Comparison of ENCODE assay signal across 19 cellular contexts in the genomic region with DNA sequence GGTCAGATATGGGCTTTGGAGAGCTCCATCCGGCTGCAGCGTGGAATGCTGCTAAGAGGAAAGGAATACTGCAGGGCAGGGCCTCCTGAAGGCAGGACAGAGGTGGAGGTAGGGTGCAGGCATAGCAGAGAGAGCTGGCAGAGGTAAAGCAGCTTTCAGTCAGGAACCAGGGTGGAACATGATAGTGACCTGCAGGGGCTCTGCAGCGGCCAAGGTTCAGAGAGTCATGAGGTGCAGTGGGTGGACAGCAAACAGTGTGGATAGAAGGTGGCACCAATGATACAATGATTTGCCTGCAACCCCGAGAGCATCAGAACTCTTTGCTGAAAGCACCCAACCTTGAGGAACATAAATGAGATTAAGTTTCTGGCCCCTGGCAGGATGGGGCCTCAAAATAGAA.
DNase-seq lines count a peak whose midpoint lies in the region; ATAC-seq and TF ChIP-seq lines count a peak whose summit lies in the region.
"Had no signal": no experiment of that assay in that cellular context is flagged by ENCODE, and none has a peak within 500 bp of the region (broad histone marks: within the 10 kb centered on the region; RNA-seq: fewer than 3 reads in every experiment).

No MANE protein-coding gene starts in this region.

- no peaks in the 10 kb centered on the region for H3K9me3 Mint-ChIP-seq in stimulated activated naive B cell treated with anti-CD40 and anti-IgM and Interleukin-4, amounts not matched to agents 10 μg/mL and 1 μg/mL and 100 μg/mL, for 72 hours
- H3K9me3 Mint-ChIP-seq: CD4-positive, alpha-beta memory T cell; GM23338; H9 had no signal

- intact Hi-C loops in right lobe of liver (cut with DNase I), result no loop called here

- peak overlapping the region; percentile 81 for H3K4me2 ChIP-seq in BLaER1
- H3K4me2 ChIP-seq: GM23338 had no signal

- H3K4me3 ChIP-seq in BLaER1 (peak overlapping the region; percentile 17; the same call in 1 of the 2 replicates), right lobe of liver (no peak overlapping the region)
- H3K4me3 ChIP-seq: GM12878, GM23338 had no signal

- H3K36me3 Mint-ChIP-seq in stimulated activated naive B cell treated with anti-CD40 and anti-IgM and Interleukin-4, amounts not matched to agents 10 μg/mL and 1 μg/mL and 100 μg/mL, for 72 hours, result no peaks in the 10 kb centered on the region
- H3K36me3 Mint-ChIP-seq: CD4-positive, alpha-beta memory T cell had no signal

- peaks cover 10 to 11% of the 10 kb centered on the region in 2 donors for H3K4me1 Mint-ChIP-seq in stimulated activated naive B cell treated with anti-CD40 and anti-IgM and Interleukin-4, amounts not matched to agents 10 μg/mL and 1 μg/mL and 100 μg/mL, for 72 hours
- H3K4me1 Mint-ChIP-seq: CD4-positive, alpha-beta memory T cell; GM23338 had no signal

- no peak for TF ChIP-seq CTCF in right lobe of liver (IDR thresholded peaks at IDR 0.05)

- H3K4me1 ChIP-seq in BLaER1 (peaks cover 100% of the 10 kb centered on the region), right lobe of liver (peaks cover 0 to 5% (median 0%) of the 10 kb centered on the region in 4 donors)

- H3K27me3 Mint-ChIP-seq in stimulated activated naive B cell treated with anti-CD40 and anti-IgM and Interleukin-4, amounts not matched to agents 10 μg/mL and 1 μg/mL and 100 μg/mL, for 72 hours, result no peaks in the 10 kb centered on the region

- no peak overlapping the region for H3K4me3 Mint-ChIP-seq in stimulated activated naive B cell treated with anti-CD40 and anti-IgM and Interleukin-4, amounts not matched to agents 10 μg/mL and 1 μg/mL and 100 μg/mL, for 72 hours
- H3K4me3 Mint-ChIP-seq: B cell; CD4-positive, alpha-beta memory T cell; GM23338; H9 had no signal

- DNase-seq in left lobe of liver (ENCODE audit: low spot score), result peak; percentile 58
- DNase-seq in right lobe of liver, result peak in 1 of 3 donors; percentile 54
- DNase-seq in stimulated activated naive B cell treated with anti-CD40 and anti-IgM and Interleukin-4, amounts not matched to agents 10 μg/mL and 1 μg/mL and 100 μg/mL, for 72 hours, result no peak
- no peak for DNase-seq in NCI-H226
- DNase-seq in midbrain (lab: John Stamatoyannopoulos, UW), result no peak
- DNase-seq: C1 segment of cervical spinal cord; Calu3; CD4-positive, alpha-beta memory T cell; COR-L47; DMS153; DND-41; H9 had no signal

- no peaks in the 10 kb centered on the region for H4K20me1 ChIP-seq in BLaER1

- 73% methylated on average over 3 of the region's 4 CpGs for WGBS in right lobe of liver (ENCODE audit: insufficient coverage, low coverage, low lambda C conversion rate, missing lambda C conversion rate)

- H3K27ac ChIP-seq in BLaER1 (peak overlapping the region; percentile 57), right lobe of liver (no peak overlapping the region)
- H3K27ac ChIP-seq: 22Rv1 had no signal

- ATAC-seq in left lobe of liver, result peak; percentile 90
- ATAC-seq in right lobe of liver, result peak; percentile 57 to 85 (median 76)
- ATAC-seq in stimulated activated naive B cell treated with anti-CD40 and anti-IgM and Interleukin-4, amounts not matched to agents 10 μg/mL and 1 μg/mL and 100 μg/mL, for 72 hours (replicated peaks), result no peak
- no peak for ATAC-seq in GM21619 (IDR thresholded peaks at IDR 0.05; ENCODE audit: unreplicated experiment)
- ATAC-seq: GM12878, GM23338, HCT116 had no signal

- H3K27me3 ChIP-seq in BLaER1 (no peaks in the 10 kb centered on the region), right lobe of liver (no peaks in the 10 kb centered on the region)

- TF ChIP-seq POLR2A in right lobe of liver (IDR thresholded peaks at IDR 0.05), result no peak

- no peaks in the 10 kb centered on the region for H3K9me3 ChIP-seq in BLaER1
- H3K9me3 ChIP-seq in right lobe of liver, result no peaks in the 10 kb centered on the region

- peak overlapping the region; percentile 23; the same call in 1 of the 2 replicates for H3K9ac ChIP-seq in BLaER1

- H3K27ac Mint-ChIP-seq in stimulated activated naive B cell treated with anti-CD40 and anti-IgM and Interleukin-4, amounts not matched to agents 10 μg/mL and 1 μg/mL and 100 μg/mL, for 72 hours, result peak overlapping the region; percentile 3
- H3K27ac Mint-ChIP-seq: B cell; CD4-positive, alpha-beta memory T cell; GM23338; H9 had no signal

- no peaks in the 10 kb centered on the region for H3K36me3 ChIP-seq in BLaER1
- no peaks in the 10 kb centered on the region for H3K36me3 ChIP-seq in right lobe of liver

Comparison
In these comparisons a context has a peak if more than half of its experiments do, and no peak if none do; other contexts are left out.
1. ATAC-seq: peak in left lobe of liver (single experiment) and right lobe of liver (4 of 4); none in stimulated activated naive B cell treated with anti-CD40 and anti-IgM and Interleukin-4, amounts not matched to agents 10 μg/mL and 1 μg/mL and 100 μg/mL, for 72 hours (0 of 2) and GM21619 (single experiment).